In genomic region chr3:152269423-152270144, GRCh38 we compare ENCODE assay signal across 8 cellular contexts. TPM values are rescaled to one million over a fixed set of nuclear protein-coding genes. Genes with fewer than 3 reads are reported as not detected.
DNase-seq lines count a peak whose midpoint lies in the region; ATAC-seq and TF ChIP-seq lines count a peak whose summit lies in the region.

No MANE protein-coding gene starts in this region.

- no peaks in the 10 kb centered on the region for H3K9me3 ChIP-seq in lower lobe of right lung

- peaks cover 55% of the 10 kb centered on the region for H3K4me1 ChIP-seq in lower lobe of right lung

- peak; percentile 79 for DNase-seq in NCI-H82 (lab: John Stamatoyannopoulos, UW)
- no peak for DNase-seq in NCI-H82 treated with DMSO at 0.1 percent for 48 hours (lab: John Stamatoyannopoulos, UW; ENCODE audit: unreplicated experiment)
- DNase-seq in NCI-H1417 treated with DMSO at 0.1 percent for 48 hours (lab: John Stamatoyannopoulos, UW), result peak; percentile 40
- DNase-seq in T-helper 22 cell (ENCODE audit: low read depth), result peak; percentile 58
- DNase-seq in dorsolateral prefrontal cortex, result peak in 3 of 10 donors; percentile 15 to 49 (median 24)
- DNase-seq in lower lobe of right lung, result peak; percentile 42
- DNase-seq in substantia nigra (lab: John Stamatoyannopoulos, UW), result peak in 13 of 49 donors; percentile 6 to 80 (median 59)

- no peaks in the 10 kb centered on the region for H3K36me3 ChIP-seq in lower lobe of right lung

- intact Hi-C loops in dorsolateral prefrontal cortex (cut with DNase I) (loop anchor here (2.0 to 10.0 kb wide), 6 partner anchors 29 to 893 kb away; partner anchors contain the start of gene RAP2B (in 1 of the 2)), lower lobe of right lung (cut with DNase I) (loop anchor here (10.0 kb wide), 1 partner anchor 65 kb away; no protein-coding TSS in a partner anchor)

- H3K4me3 ChIP-seq in dorsolateral prefrontal cortex (peak overlapping the region; percentile 62 to 97 (median 89)), lower lobe of right lung (peak overlapping the region; percentile 83)

- H3K27ac ChIP-seq in dorsolateral prefrontal cortex (peak overlapping the region; percentile 88 to 100 (median 99)), lower lobe of right lung (peak overlapping the region; percentile 99), substantia nigra (ENCODE audit: low read depth, low read length, poor library complexity, severe bottlenecking) (peak overlapping the region; percentile 97)

- no peaks in the 10 kb centered on the region for H3K27me3 ChIP-seq in dorsolateral prefrontal cortex
- H3K27me3 ChIP-seq in lower lobe of right lung (ENCODE audit: low read depth), result no peaks in the 10 kb centered on the region

- TF ChIP-seq CTCF in dorsolateral prefrontal cortex (IDR thresholded peaks at IDR 0.05 in 54 of 56, conservative IDR thresholded peaks at IDR 0.05 in 2 of 56; ENCODE audit: low read depth in 1 of 56, partially characterized antibody in 56 of 56) (peak in 2 of 56 donors; percentile 3 to 5), lower lobe of right lung (IDR thresholded peaks at IDR 0.05) (no peak)

- ATAC-seq in HG02623 (IDR thresholded peaks at IDR 0.05; ENCODE audit: unreplicated experiment), result peak; percentile 8
- ATAC-seq in lower lobe of right lung, result peak; percentile 82 to 87

RNA-seq across cellular contexts. Expression of gene MBNL1, which starts 0.9 kb away (rescaled TPM):
- total RNA-seq in dorsolateral prefrontal cortex (100 to 1,000 TPM; 106 to 168 (median 132) TPM), lower lobe of right lung (235 TPM)
